In genomic region chr3:36303286-36303685, GRCh38 we compare ENCODE assay signal across 22 cellular contexts.
"Had no signal": no experiment of that assay in that cellular context is flagged by ENCODE, and none has a peak within 500 bp of the region (broad histone marks: within the 10 kb centered on the region; RNA-seq: fewer than 3 reads in every experiment).

No MANE protein-coding gene starts in this region.

- H3K4me1 ChIP-seq: right atrium auricular region, tibial artery, upper lobe of right lung had no signal

- H3K4me3 ChIP-seq: coronary artery, hepatocyte, mucosa of descending colon, ovary, right atrium auricular region, smooth muscle cell, tibial artery, upper lobe of right lung had no signal

- H3K9me3 ChIP-seq: ovary, right atrium auricular region, tibial artery, upper lobe of right lung had no signal

- H2AFZ ChIP-seq: hepatocyte had no signal

- H3K79me2 ChIP-seq: hepatocyte had no signal

- H3K36me3 ChIP-seq: ovary, right atrium auricular region, tibial artery, upper lobe of right lung had no signal

- H3K27ac ChIP-seq: coronary artery, hepatocyte, ovary, right atrium auricular region, tibial artery, upper lobe of right lung had no signal

- FAIRE-seq: endothelial cell of umbilical vein, islet of Langerhans had no signal

- DNase-seq: effector CD4-positive, alpha-beta T cell; endodermal cell; erythroblast; foreskin melanocyte; head of caudate nucleus; mammary epithelial cell; mucosa of descending colon; natural killer cell; ovary; stimulated activated CD4-positive, alpha-beta T cell treated with anti-CD3 and anti-CD28 coated beads, Interleukin-4, amount 100 ng/mL, for 1 hour; stimulated activated CD8-positive, alpha-beta memory T cell treated with anti-CD3 and anti-CD28 coated beads, Interleukin-4, amount 100 ng/mL, for 48 hours; stimulated activated naive CD8-positive, alpha-beta T cell treated with anti-CD3 and anti-CD28 coated beads, Interleukin-15, Interleukin-2, amounts not matched to agents 100 U/mL and 50 U/mL, for 24 hours; tibial artery; upper lobe of right lung had no signal

- H3K27me3 ChIP-seq: hepatocyte, ovary, right atrium auricular region, tibial artery, upper lobe of right lung had no signal

- ATAC-seq: left lobe of liver; mucosa of descending colon; stimulated activated effector memory CD8-positive, alpha-beta T cell treated with anti-CD3 and anti-CD28 coated beads, Interleukin-12 subunit alpha, Interleukin-12 subunit beta, amount 100 ng/mL, for 72 hours; stimulated activated naive CD8-positive, alpha-beta T cell treated with anti-CD3 and anti-CD28 coated beads, Interleukin-15, Interleukin-2, amounts not matched to agents 100 U/mL and 50 U/mL, for 24 hours; upper lobe of right lung had no signal

- H3K4me2 ChIP-seq: hepatocyte, smooth muscle cell had no signal
